ENCODE assay signal across 14 cellular contexts in the genomic region with DNA sequence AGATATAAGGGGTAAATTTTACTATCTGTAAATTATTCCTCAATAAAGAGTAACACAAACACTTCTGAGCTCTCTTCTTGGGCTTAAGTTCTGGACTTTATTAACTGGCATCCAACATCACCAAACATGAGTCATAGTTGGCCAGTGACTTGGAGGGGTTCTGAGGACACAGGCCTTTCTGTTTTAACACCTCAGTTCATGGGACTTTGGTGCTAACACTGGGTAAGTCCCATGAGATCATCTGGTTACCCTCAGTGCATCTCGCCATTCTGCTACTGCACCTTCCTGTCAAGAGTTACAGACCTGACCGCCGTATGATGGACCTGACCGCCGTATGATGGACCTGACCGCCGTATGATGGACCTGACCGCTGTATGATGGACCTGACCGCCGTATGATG. TPM values are rescaled to one million over a fixed set of nuclear protein-coding genes. Genes with fewer than 3 reads are reported as not detected.
DNase-seq lines count a peak whose midpoint lies in the region; ATAC-seq and TF ChIP-seq lines count a peak whose summit lies in the region.
"Had no signal": no experiment of that assay in that cellular context is flagged by ENCODE, and none has a peak within 500 bp of the region (broad histone marks: within the 10 kb centered on the region; RNA-seq: fewer than 3 reads in every experiment).

No MANE protein-coding gene starts in this region.

- DNase-seq in stimulated activated naive CD8-positive, alpha-beta T cell treated with anti-CD3 and anti-CD28 coated beads, Interleukin-15, amount 100 ng/mL, for 72 hours = peak in 1 of 2 donors; percentile 21
- DNase-seq in stimulated activated naive CD8-positive, alpha-beta T cell treated with anti-CD3 and anti-CD28 coated beads, Interleukin-15, Interleukin-2, amounts not matched to agents 100 U/mL and 50 U/mL, for 24 hours = no peak
- DNase-seq in foreskin melanocyte (peak; percentile 51), NCI-H82 treated with DMSO at 0.1 percent for 48 hours (lab: John Stamatoyannopoulos, UW; ENCODE audit: unreplicated experiment) (no peak), left lung (no peak), AML-193 (lab: John Stamatoyannopoulos, UW) (no peak), NCI-H524 treated with DMSO at 0.1 percent for 48 hours (lab: John Stamatoyannopoulos, UW) (no peak)
- DNase-seq: activated CD4-positive, alpha-beta T cell treated with anti-CD3 and anti-CD28 coated beads for 1 hour; kidney; NCI-H187 treated with DMSO at 0.1 percent for 48 hours; ovary had no signal

- H3K27me3 ChIP-seq in left lung = no peaks in the 10 kb centered on the region
- H3K27me3 ChIP-seq: ovary, vagina had no signal

- H3K27ac Mint-ChIP-seq in stimulated activated naive CD8-positive, alpha-beta T cell treated with anti-CD3 and anti-CD28 coated beads, Interleukin-15, amount 100 ng/mL, for 72 hours = peak overlapping the region in 1 of 2 donors; percentile 69

- H3K4me3 ChIP-seq in left lung = no peak overlapping the region
- H3K4me3 ChIP-seq: ovary, vagina had no signal

- H3K4me1 Mint-ChIP-seq in stimulated activated naive CD8-positive, alpha-beta T cell treated with anti-CD3 and anti-CD28 coated beads, Interleukin-15, amount 100 ng/mL, for 72 hours = peaks cover 84% of the 10 kb centered on the region

- intact Hi-C loops in left lung (cut with DNase I) = no loop called here

- no peak overlapping the region for H3K4me3 Mint-ChIP-seq in stimulated activated naive CD8-positive, alpha-beta T cell treated with anti-CD3 and anti-CD28 coated beads, Interleukin-15, amount 100 ng/mL, for 72 hours

- H3K27me3 Mint-ChIP-seq in stimulated activated naive CD8-positive, alpha-beta T cell treated with anti-CD3 and anti-CD28 coated beads, Interleukin-15, amount 100 ng/mL, for 72 hours = no peaks in the 10 kb centered on the region

- no peak overlapping the region for H3K27ac ChIP-seq in left lung
- H3K27ac ChIP-seq: epithelial cell of prostate, ovary, vagina had no signal

- TF ChIP-seq CTCF in left lung (IDR thresholded peaks at IDR 0.05) = no peak

- H3K9me3 ChIP-seq in left lung = no peaks in the 10 kb centered on the region
- H3K9me3 ChIP-seq: ovary, vagina had no signal

- H3K9me3 Mint-ChIP-seq in stimulated activated naive CD8-positive, alpha-beta T cell treated with anti-CD3 and anti-CD28 coated beads, Interleukin-15, amount 100 ng/mL, for 72 hours = no peaks in the 10 kb centered on the region

- peaks cover 8 to 53% of the 10 kb centered on the region in 2 donors for H3K4me1 ChIP-seq in left lung

- peak; percentile 77 for ATAC-seq in stimulated activated naive CD8-positive, alpha-beta T cell treated with anti-CD3 and anti-CD28 coated beads, Interleukin-15, amount 100 ng/mL, for 72 hours
- ATAC-seq in stimulated activated naive CD8-positive, alpha-beta T cell treated with anti-CD3 and anti-CD28 coated beads, Interleukin-15, Interleukin-2, amounts not matched to agents 100 U/mL and 50 U/mL, for 24 hours = no peak
- ATAC-seq in HG03342 (IDR thresholded peaks at IDR 0.05; ENCODE audit: unreplicated experiment) (peak; percentile 23), left lung (no peak)

- H3K36me3 ChIP-seq in left lung = peaks cover 0 to 33% of the 10 kb centered on the region in 2 donors
- H3K36me3 ChIP-seq: ovary had no signal

RNA-seq across cellular contexts. Expression of a gene that starts 9.9 kb away (rescaled TPM):
- total RNA-seq in left lung = 10 to 100 TPM; 29.6 to 38.2 TPM

RNA-seq across cellular contexts. Expression of a gene that starts 39.4 kb away (rescaled TPM):
- 10 to 100 TPM in 1 of 2 donors, 1 to 10 TPM in 1; 1.0 to 17.6 TPM for total RNA-seq in left lung

Comparison
In these comparisons a context has a peak if more than half of its experiments do, and no peak if none do; other contexts are left out.
1. ATAC-seq: peak in stimulated activated naive CD8-positive, alpha-beta T cell treated with anti-CD3 and anti-CD28 coated beads, Interleukin-15, amount 100 ng/mL, for 72 hours (single experiment) and HG03342 (single experiment); none in stimulated activated naive CD8-positive, alpha-beta T cell treated with anti-CD3 and anti-CD28 coated beads, Interleukin-15, Interleukin-2, amounts not matched to agents 100 U/mL and 50 U/mL, for 24 hours (single experiment) and left lung (single experiment).